Comparison of ENCODE assay signal across 1 cellular context in genomic region chr16:48430890-48431289, GRCh38.
TF ChIP-seq lines count a peak whose summit lies in the region.

No MANE protein-coding gene starts in this region.

TF ChIP-seq in GM12878, 131 proteins besides CTCF, POLR2A, EP300 and RAD21 (continued from another document):
- TF ChIP-seq ZNF592 (IDR thresholded peaks at IDR 0.05) = peak; percentile 77; the same call in 1 of the 2 replicates
- TF ChIP-seq NR2F1 (conservative IDR thresholded peaks at IDR 0.05) = peak; percentile 74
- TF ChIP-seq IKZF1 (conservative IDR thresholded peaks at IDR 0.05) = peak; percentile 38
- TF ChIP-seq USF1 (IDR thresholded peaks at IDR 0.05; ENCODE audit: borderline replicate concordance, extremely low read length, insufficient read depth, low read depth, low read length) = no peak
- TF ChIP-seq NFIC (IDR thresholded peaks at IDR 0.05; ENCODE audit: low read depth, low read length) = 0 out of 2 replicates have a peak, but pooled peaks have one; percentile 14
- peak; percentile 78; the same call in 1 of the 2 replicates for TF ChIP-seq ZNF687 (IDR thresholded peaks at IDR 0.05)
